In the genomic region with DNA sequence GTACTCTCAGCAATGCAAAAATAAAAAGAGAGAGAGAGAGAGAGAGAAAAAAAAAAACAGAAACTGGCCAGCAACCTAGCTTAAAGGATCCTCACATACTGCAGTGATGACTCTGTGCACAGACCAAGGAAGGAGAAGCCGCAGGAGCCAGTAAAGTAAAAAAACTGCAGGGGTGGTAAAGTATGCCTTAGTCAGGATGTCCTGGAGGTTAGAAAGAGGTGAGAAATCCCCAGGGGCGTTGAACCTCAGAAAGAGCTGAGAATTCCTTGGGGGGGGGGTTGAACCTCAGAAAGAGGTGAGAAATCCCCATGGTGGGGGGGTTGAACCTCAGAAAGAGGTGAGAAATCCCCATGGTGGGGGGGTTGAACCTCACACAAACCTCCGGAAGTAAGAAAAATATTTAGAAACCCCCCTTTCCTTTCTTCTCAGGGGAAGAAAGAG, we compare ENCODE assay signal across 7 cellular contexts.
A peak's percentile ranks its signal among the peaks of the same experiment; 100 is the strongest.
DNase-seq lines count a peak whose midpoint lies in the region; ATAC-seq and TF ChIP-seq lines count a peak whose summit lies in the region.

No MANE protein-coding gene starts in this region.

- DNase-seq in RWPE1 (ENCODE audit: low spot score) (peak; percentile 6), epithelial cell of esophagus (ENCODE audit: low read depth) (peak; percentile 77), GOT3 (lab: John Stamatoyannopoulos, UW) (no peak), NCI-H345 (lab: John Stamatoyannopoulos, UW) (no peak)
- DNase-seq in stimulated activated CD8-positive, alpha-beta memory T cell treated with anti-CD3 and anti-CD28 coated beads, Interleukin-4, amount 100 ng/mL, for 48 hours, result peak; percentile 32

- H3K27ac ChIP-seq in RWPE1, result no peak overlapping the region

- CTCF ChIA-PET in RWPE1 (lab: Yijun Ruan, JAX), result interaction anchor here (0.6 kb wide), 1 partner anchor 21 kb away, joined by 6 read pairs; no protein-coding TSS in a partner anchor

- H3K4me3 ChIP-seq in epithelial cell of esophagus (ENCODE audit: low read length), result no peak overlapping the region

- POLR2A ChIA-PET in RWPE1 (lab: Yijun Ruan, JAX; ENCODE audit: low non-redundant PET), result no interaction called here

- ATAC-seq in GM21367 (IDR thresholded peaks at IDR 0.05; ENCODE audit: unreplicated experiment) (peak; percentile 46), HG03439 (IDR thresholded peaks at IDR 0.05; ENCODE audit: unreplicated experiment) (no peak)

- no peak for TF ChIP-seq CTCF in RWPE1 (conservative IDR thresholded peaks at IDR 0.05; ENCODE audit: low read depth)
- no peak for TF ChIP-seq CTCF in epithelial cell of esophagus (IDR thresholded peaks at IDR 0.05; ENCODE audit: insufficient read depth, low read depth, low read length, missing control alignments)

Comparison
In these comparisons a context has a peak if more than half of its experiments do, and no peak if none do; other contexts are left out.
1. DNase-seq: peak in RWPE1 (single experiment), epithelial cell of esophagus (single experiment) and stimulated activated CD8-positive, alpha-beta memory T cell treated with anti-CD3 and anti-CD28 coated beads, Interleukin-4, amount 100 ng/mL, for 48 hours (single experiment); none in GOT3 (single experiment) and NCI-H345 (single experiment).